16 cellular contexts compared by ENCODE assay signal in genomic region chr17:34645636-34646035, GRCh38.
DNase-seq lines count a peak whose midpoint lies in the region; ATAC-seq, FAIRE-seq and TF ChIP-seq lines count a peak whose summit lies in the region.
"Had no signal": no experiment of that assay in that cellular context is flagged by ENCODE, and none has a peak within 500 bp of the region (broad histone marks: within the 10 kb centered on the region; RNA-seq: fewer than 3 reads in every experiment).

No MANE protein-coding gene starts in this region.

- intact Hi-C loops in colonic mucosa (cut with DNase I): no loop called here

- FAIRE-seq in GM12891 (lab: Jason Lieb, UNC): no peak
- FAIRE-seq: pancreas had no signal

- peak; percentile 76 for DNase-seq in DMS153 (lab: John Stamatoyannopoulos, UW)
- peak; percentile 87 for DNase-seq in NCI-H128 (lab: John Stamatoyannopoulos, UW; ENCODE audit: unreplicated experiment)
- DNase-seq in NCI-H69 (lab: John Stamatoyannopoulos, UW): peak; percentile 95
- DNase-seq in glomerular visceral epithelial cell (ENCODE audit: extremely low spot score): peak; percentile 3
- DNase-seq in GM12891 (ENCODE audit: insufficient read length, low spot score): no peak
- no peak for DNase-seq in C1 segment of cervical spinal cord (lab: John Stamatoyannopoulos, UW)
- DNase-seq in colonic mucosa: no peak
- DNase-seq: glutamatergic neuron; IMR-90; NCI-H774; pancreas; stimulated activated CD4-positive, alpha-beta T cell treated with anti-CD3 and anti-CD28 coated beads, Interleukin-4, amount 100 ng/mL, for 4 hours; stimulated activated CD8-positive, alpha-beta memory T cell treated with anti-CD3 and anti-CD28 coated beads, Interleukin-4, amount 100 ng/mL, for 48 hours had no signal

- H3K27me3 ChIP-seq in colonic mucosa: no peaks in the 10 kb centered on the region
- H3K27me3 ChIP-seq: pancreas had no signal

- no peak for TF ChIP-seq CTCF in colonic mucosa (IDR thresholded peaks at IDR 0.05)

- no peak for ATAC-seq in HG03045 (IDR thresholded peaks at IDR 0.05; ENCODE audit: unreplicated experiment)

- H3K9me3 ChIP-seq in colonic mucosa: no peaks in the 10 kb centered on the region
- H3K9me3 ChIP-seq: esophagus muscularis mucosa, pancreas had no signal

- no peaks in the 10 kb centered on the region for H3K36me3 ChIP-seq in colonic mucosa
- H3K36me3 ChIP-seq: esophagus muscularis mucosa, pancreas had no signal

- no peak overlapping the region for H3K9ac ChIP-seq in colonic mucosa (ENCODE audit: low read depth in 2 of 2, low read length in 2 of 2)

- TF ChIP-seq POLR2A in GM12891 (IDR thresholded peaks at IDR 0.05; ENCODE audit: low read depth, low read length): no peak

- no peak overlapping the region for H3K27ac ChIP-seq in colonic mucosa
- H3K27ac ChIP-seq: esophagus muscularis mucosa, pancreas had no signal

- no peak overlapping the region for H3K4me3 ChIP-seq in colonic mucosa
- H3K4me3 ChIP-seq: esophagus muscularis mucosa, lung, pancreas had no signal

- no peaks in the 10 kb centered on the region for H3K4me1 ChIP-seq in colonic mucosa
- H3K4me1 ChIP-seq: esophagus muscularis mucosa, pancreas had no signal

TF ChIP-seq in GM12891, 5 proteins besides CTCF, POLR2A, EP300 and RAD21:
- TF ChIP-seq SPI1 (IDR thresholded peaks at IDR 0.05; ENCODE audit: low read depth, low read length) (no peak), TAF1 (IDR thresholded peaks at IDR 0.05; ENCODE audit: low read depth, low read length) (no peak), POU2F2 (IDR thresholded peaks at IDR 0.05; ENCODE audit: low read depth, low read length) (no peak), POLR2AphosphoS5 (IDR thresholded peaks at IDR 0.05; ENCODE audit: low read depth, low read length) (no peak), PAX5 (IDR thresholded peaks at IDR 0.05; ENCODE audit: insufficient read depth, low read length, severe bottlenecking) (no peak)
TF ChIP-seq in GM12891: peak in this region for 0.

Comparison
In these comparisons a context has a peak if more than half of its experiments do, and no peak if none do; other contexts are left out.
1. DNase-seq: peak in DMS153 (single experiment), NCI-H128 (single experiment), NCI-H69 (single experiment) and glomerular visceral epithelial cell (single experiment); none in GM12891 (single experiment), C1 segment of cervical spinal cord (0 of 14) and colonic mucosa (single experiment).